In genomic region chr4:8607603-8608481, GRCh38 we compare ENCODE assay signal across 8 cellular contexts. TPM values are rescaled to one million over a fixed set of nuclear protein-coding genes. Genes with fewer than 3 reads are reported as not detected.
DNase-seq lines count a peak whose midpoint lies in the region; ATAC-seq and TF ChIP-seq lines count a peak whose summit lies in the region.

No MANE protein-coding gene starts in this region.

- no peak overlapping the region for H3K4me3 Mint-ChIP-seq in effector memory CD8-positive, alpha-beta T cell

- peak; percentile 96 for TF ChIP-seq CTCF in BJ (IDR thresholded peaks at IDR 0.05; ENCODE audit: insufficient read depth, low read depth, low read length)

- H2BK15ac ChIP-seq in neuronal stem cell (ENCODE audit: low read length): peak overlapping the region; percentile 81

- H3K79me1 ChIP-seq in neuronal stem cell (ENCODE audit: low read depth, low read length): peaks cover 3% of the 10 kb centered on the region

- H3K36me3 Mint-ChIP-seq in effector memory CD8-positive, alpha-beta T cell (ENCODE audit: insufficient read depth): no peaks in the 10 kb centered on the region

- WGBS in GM23248 (ENCODE audit: low coverage in 1 of 2, low lambda C conversion rate in 2 of 2, missing lambda C conversion rate in 2 of 2), 2 experiments: 25 to 27% methylated on average over 37 to 41 of the region's 42 CpGs
- WGBS in neuronal stem cell (ENCODE audit: extremely low coverage in 2 of 2, insufficient read length in 2 of 2, insufficient replicate concordance in 1 of 2), 2 donors: no CpG with 5 or more reads among the region's 42 CpGs

- ATAC-seq in effector memory CD8-positive, alpha-beta T cell (replicated peaks): peak; percentile 26
- ATAC-seq in HG02981 (IDR thresholded peaks at IDR 0.05; ENCODE audit: unreplicated experiment) (no peak), GM21717 (IDR thresholded peaks at IDR 0.05; ENCODE audit: unreplicated experiment) (no peak)

- no peak overlapping the region for H3K4me2 ChIP-seq in GM23248 (ENCODE audit: unreplicated experiment)
- H3K4me2 ChIP-seq in neuronal stem cell (ENCODE audit: insufficient read depth, low read length, poor library complexity, severe bottlenecking): no peak overlapping the region

- no peak overlapping the region for H3K4ac ChIP-seq in neuronal stem cell (ENCODE audit: low read length)

- H3K4me1 Mint-ChIP-seq in effector memory CD8-positive, alpha-beta T cell (ENCODE audit: low read depth in 2 of 2): no peaks in the 10 kb centered on the region

- H3K27me3 ChIP-seq in BJ (ENCODE audit: control insufficient read depth, insufficient read depth, low read length) (no peaks in the 10 kb centered on the region), GM23248 (replicated peaks; ENCODE audit: insufficient read depth) (no peaks in the 10 kb centered on the region), neuronal stem cell (ENCODE audit: control insufficient read depth in 3 of 3, insufficient read depth in 3 of 3, low read depth in 1 of 3, low read length in 3 of 3) (peaks cover 0 to 8% (median 0%) of the 10 kb centered on the region in 3 experiments)

- H3K4me3 ChIP-seq in BJ (ENCODE audit: low read depth, low read length): no peak overlapping the region
- no peak overlapping the region for H3K4me3 ChIP-seq in GM23248
- peak overlapping the region in 1 of 2 donors; percentile 35 for H3K4me3 ChIP-seq in neuronal stem cell (ENCODE audit: low read length in 2 of 2)

- H3K9me3 ChIP-seq in GM23248 (ENCODE audit: low read depth): no peaks in the 10 kb centered on the region
- peaks cover 0 to 2% of the 10 kb centered on the region in 2 donors for H3K9me3 ChIP-seq in neuronal stem cell (replicated peaks in 1 of 2; ENCODE audit: control insufficient read depth in 2 of 2, insufficient read depth in 1 of 2, low read depth in 1 of 2, low read length in 2 of 2)

- no peaks in the 10 kb centered on the region for H3F3A ChIP-seq in GM23248 (ENCODE audit: insufficient read depth)

- no peak overlapping the region for H2BK5ac ChIP-seq in neuronal stem cell (ENCODE audit: low read length)

- H3K79me2 ChIP-seq in GM23248 (ENCODE audit: insufficient read depth): no peaks in the 10 kb centered on the region

- peaks cover 56% of the 10 kb centered on the region for H3K36me3 ChIP-seq in BJ (ENCODE audit: control insufficient read depth, insufficient read depth, low read length)
- H3K36me3 ChIP-seq in GM23248 (ENCODE audit: low read depth): no peaks in the 10 kb centered on the region
- no peaks in the 10 kb centered on the region for H3K36me3 ChIP-seq in neuronal stem cell (replicated peaks in 1 of 2; ENCODE audit: control insufficient read depth in 2 of 2, insufficient read depth in 2 of 2, low read length in 2 of 2)

- in situ Hi-C loops in GM23248 (cut with MboI): loop anchor here (25.0 kb wide), 1 partner anchor 371 kb away; no protein-coding TSS in a partner anchor

- H3K27ac ChIP-seq in GM23248 (no peak overlapping the region), neuronal stem cell (replicated peaks; ENCODE audit: low read length) (no peak overlapping the region)

- no peaks in the 10 kb centered on the region for H3K9me3 Mint-ChIP-seq in effector memory CD8-positive, alpha-beta T cell

- peak overlapping the region; percentile 95 for H2AK5ac ChIP-seq in neuronal stem cell (ENCODE audit: low read depth, low read length)

- H2AFZ ChIP-seq in GM23248: no peak overlapping the region
- H2AFZ ChIP-seq in neuronal stem cell (ENCODE audit: low read length): peak overlapping the region; percentile 40

- peaks cover under 1 to 5% of the 10 kb centered on the region in 2 donors for H3K27me3 Mint-ChIP-seq in effector memory CD8-positive, alpha-beta T cell

- H3K23ac ChIP-seq in neuronal stem cell (ENCODE audit: low read depth, low read length, poor library complexity): peak overlapping the region; percentile 86

- H3K14ac ChIP-seq in neuronal stem cell (ENCODE audit: low read length): peak overlapping the region; percentile 27

- DNase-seq in BJ (ENCODE audit: low read depth): no peak
- DNase-seq in GM23248: peak; percentile 38
- peak; percentile 16 to 44 for DNase-seq in activated CD4-positive, alpha-beta T cell treated with anti-CD3 and anti-CD28 coated beads for 24 hours (ENCODE audit: low read depth in 2 of 2)
- peak in 2 of 3 experiments; percentile 10 to 25 for DNase-seq in effector memory CD8-positive, alpha-beta T cell
- peak; percentile 70 for DNase-seq in neuronal stem cell (ENCODE audit: low spot score)
- DNase-seq in mesenteric fat pad (ENCODE audit: low spot score): no peak

- H3K9ac ChIP-seq in GM23248 (no peak overlapping the region), neuronal stem cell (ENCODE audit: low read depth, low read length, poor library complexity) (no peak overlapping the region)

- H3K18ac ChIP-seq in neuronal stem cell (ENCODE audit: low read length): peak overlapping the region; percentile 80

- H3K9me2 ChIP-seq in GM23248 (ENCODE audit: insufficient read depth): no peaks in the 10 kb centered on the region

- no peak overlapping the region for H4K8ac ChIP-seq in neuronal stem cell (ENCODE audit: low read depth, low read length)

- no peak overlapping the region for H2BK120ac ChIP-seq in neuronal stem cell (ENCODE audit: low read depth, low read length)

- H2BK12ac ChIP-seq in neuronal stem cell (ENCODE audit: low read length): no peak overlapping the region

- no peaks in the 10 kb centered on the region for H4K20me1 ChIP-seq in GM23248 (ENCODE audit: insufficient read depth)

- H4K91ac ChIP-seq in neuronal stem cell (ENCODE audit: low read depth, low read length, poor library complexity): no peak overlapping the region

- POLR2A ChIA-PET in BJ (lab: Charles Lee): no interaction called here

- CTCF ChIA-PET in BJ (lab: Yijun Ruan, JAX): interaction anchor here (0.6 to 2.4 kb wide), 17 partner anchors 9 to 157 kb away, joined by 3 to 18 read pairs (median 5); no protein-coding TSS in a partner anchor

- H3K27ac Mint-ChIP-seq in effector memory CD8-positive, alpha-beta T cell: no peak overlapping the region

- H3K4me1 ChIP-seq in GM23248 (ENCODE audit: insufficient read depth) (no peaks in the 10 kb centered on the region), neuronal stem cell (ENCODE audit: control insufficient read depth in 2 of 2, insufficient read depth in 1 of 2, low read depth in 1 of 2, low read length in 2 of 2) (peaks cover 0 to 4% of the 10 kb centered on the region in 2 donors)

RNA-seq across cellular contexts. Expression of gene CPZ, which starts 15.3 kb away (rescaled TPM):
- polyA plus RNA-seq in BJ (2011; rRNA removed) (30.2 and 70.9 TPM in 2 replicates), GM23248 (2016; fragmentation: Nextera tagmentation; extraction: Ambion mirVana) (19.0 and 19.3 TPM in 2 replicates)
- polyA minus RNA-seq in BJ (2011; rRNA and poly(A)+ RNA removed): 7.8 and 8.4 TPM in 2 replicates
- 13.4 and 14.0 TPM in 2 replicates for total RNA-seq in GM23248 (2014; rRNA removed; shearing (Covaris generic))
- polyA plus RNA-seq in neuronal stem cell (2013, experiment 1 of 2): 6.7 TPM
- 6.7 TPM for polyA plus RNA-seq in neuronal stem cell (2013, experiment 2 of 2)
- 9.7 TPM for total RNA-seq in mesenteric fat pad

RNA-seq across cellular contexts. Expression of gene GPR78, which starts 27.6 kb away (rescaled TPM):
- polyA plus RNA-seq in BJ (2011; rRNA removed) (0.43 and 0.82 TPM in 2 replicates), GM23248 (2016; fragmentation: Nextera tagmentation; extraction: Ambion mirVana) (0.05 TPM in 2 replicates)
- 0.93 and 1.4 TPM in 2 replicates for polyA minus RNA-seq in BJ (2011; rRNA and poly(A)+ RNA removed)
- not detected in 2 replicates for total RNA-seq in GM23248 (2014; rRNA removed; shearing (Covaris generic))
- polyA plus RNA-seq in neuronal stem cell (2013, experiment 1 of 2): 0.22 TPM
- polyA plus RNA-seq in neuronal stem cell (2013, experiment 2 of 2): 0.15 TPM
- total RNA-seq in mesenteric fat pad: not detected

Comparison
In these comparisons a context has a peak if more than half of its experiments do, and no peak if none do; other contexts are left out.
1. DNase-seq: peak in GM23248 (single experiment), activated CD4-positive, alpha-beta T cell treated with anti-CD3 and anti-CD28 coated beads for 24 hours (2 of 2), effector memory CD8-positive, alpha-beta T cell (2 of 3) and neuronal stem cell (single experiment); none in BJ (single experiment) and mesenteric fat pad (single experiment).